In genomic region chr10:89620296-89620695, GRCh38 we compare ENCODE assay signal across 3 cellular contexts.
A peak's percentile ranks its signal among the peaks of the same experiment; 100 is the strongest.
TF ChIP-seq lines count a peak whose summit lies in the region.

No MANE protein-coding gene starts in this region.

TF ChIP-seq in HEK293, 187 proteins besides CTCF, POLR2A, EP300 and RAD21:
- TF ChIP-seq ZNF626 (tag by site-specific recombination; IDR thresholded peaks at IDR 0.05) = 0 out of 2 replicates have a peak, but pooled peaks have one; percentile 55
- TF ChIP-seq SETDB1 (IDR thresholded peaks at IDR 0.05; ENCODE audit: insufficient read length, low read length) = peak; percentile 73
- 0 out of 2 replicates have a peak, but pooled peaks have one; percentile 15 for TF ChIP-seq ZNF280D (tag by site-specific recombination; IDR thresholded peaks at IDR 0.05)
- TF ChIP-seq ZNF510 (tag by site-specific recombination; IDR thresholded peaks at IDR 0.05; ENCODE audit: insufficient replicate concordance) = peak; percentile 15
- TF ChIP-seq ZNF529 (tag by site-specific recombination; IDR thresholded peaks at IDR 0.05; ENCODE audit: insufficient replicate concordance) = peak; percentile 44

TF ChIP-seq in K562, 482 proteins besides CTCF, POLR2A, EP300 and RAD21:
- TF ChIP-seq TRIM28 (IDR thresholded peaks at IDR 0.05) = peak; percentile 25; the same call in 1 of the 2 replicates
- TF ChIP-seq ZBTB33 (CRISPR knock-in tag; IDR thresholded peaks at IDR 0.05) = 0 out of 2 replicates have a peak, but pooled peaks have one; percentile 15
- 0 out of 2 replicates have a peak, but pooled peaks have one; percentile 61 for TF ChIP-seq CBX5 (IDR thresholded peaks at IDR 0.05; ENCODE audit: borderline replicate concordance, low read depth)

TF ChIP-seq in HepG2, 621 proteins besides CTCF, POLR2A, EP300 and RAD21:
- TF ChIP-seq ZBTB33 (CRISPR knock-in tag; IDR thresholded peaks at IDR 0.05) = peak; percentile 66
